ENCODE assay signal across 1 cellular context in the genomic region with DNA sequence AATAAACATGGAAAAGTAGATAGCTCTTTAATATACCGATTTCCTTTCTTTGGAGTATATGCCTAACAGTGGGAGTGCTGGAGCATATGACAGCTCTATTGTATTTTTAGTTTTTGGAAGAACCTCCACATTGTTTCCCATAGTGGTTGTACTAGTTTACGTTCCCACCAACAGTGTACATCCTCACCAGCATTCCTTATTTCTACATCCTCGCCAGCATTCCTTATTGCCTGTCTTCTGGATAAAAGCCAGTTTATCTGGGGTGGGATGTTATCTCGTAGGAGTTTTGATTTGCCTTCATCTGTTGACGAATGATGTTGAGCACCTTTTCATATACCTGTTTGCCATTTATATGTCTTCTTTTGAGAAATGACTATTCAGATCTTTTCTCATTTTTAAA.
TF ChIP-seq lines count a peak whose summit lies in the region.

No MANE protein-coding gene starts in this region.

TF ChIP-seq in H1, 55 proteins besides CTCF, POLR2A, EP300 and RAD21:
- TF ChIP-seq, protein P1, sequence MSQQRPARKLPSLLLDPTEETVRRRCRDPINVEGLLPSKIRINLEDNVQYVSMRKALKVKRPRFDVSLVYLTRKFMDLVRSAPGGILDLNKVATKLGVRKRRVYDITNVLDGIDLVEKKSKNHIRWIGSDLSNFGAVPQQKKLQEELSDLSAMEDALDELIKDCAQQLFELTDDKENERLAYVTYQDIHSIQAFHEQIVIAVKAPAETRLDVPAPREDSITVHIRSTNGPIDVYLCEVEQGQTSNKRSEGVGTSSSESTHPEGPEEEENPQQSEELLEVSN (IDR thresholded peaks at IDR 0.05) = no peak
- TF ChIP-seq CTBP2 (IDR thresholded peaks at IDR 0.05; ENCODE audit: borderline replicate concordance, insufficient read depth, insufficient read length, low read length) = no peak
- TF ChIP-seq RXRA (IDR thresholded peaks at IDR 0.05; ENCODE audit: insufficient read depth, low read depth, low read length) = no peak
- TF ChIP-seq TEAD4 (IDR thresholded peaks at IDR 0.05; ENCODE audit: low read depth, low read length) = no peak
- no peak for TF ChIP-seq FOSL1 (IDR thresholded peaks at IDR 0.05; ENCODE audit: insufficient read depth, low read depth, low read length)
- TF ChIP-seq TCF12 (IDR thresholded peaks at IDR 0.05; ENCODE audit: low read depth, low read length) = no peak
- no peak for TF ChIP-seq HDAC2 (IDR thresholded peaks at IDR 0.05; ENCODE audit: borderline replicate concordance in 1 of 2, low read depth in 2 of 2, low read length in 2 of 2)
